11 cellular contexts compared by ENCODE assay signal in the genomic region with DNA sequence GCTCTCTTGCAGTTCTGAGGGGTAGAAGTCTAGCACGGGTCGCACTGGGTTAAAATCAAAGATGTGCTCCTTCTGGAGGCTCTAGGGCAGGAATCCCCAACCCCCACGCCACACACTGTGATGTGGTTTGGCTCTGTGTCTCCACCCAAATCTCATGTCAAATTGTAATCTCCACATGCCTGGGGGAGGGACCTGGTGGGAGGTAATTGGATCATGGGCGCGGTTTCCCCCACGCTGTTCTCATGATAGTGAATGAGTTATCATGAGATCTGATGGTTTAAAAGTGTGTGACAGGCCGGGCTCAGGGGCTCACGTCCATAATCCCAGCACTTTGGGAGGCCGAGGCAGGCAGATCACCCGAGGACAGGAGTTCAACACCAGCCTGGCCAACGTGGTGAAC. TPM values are rescaled to one million over a fixed set of nuclear protein-coding genes. Genes with fewer than 3 reads are reported as not detected.
DNase-seq lines count a peak whose midpoint lies in the region; ATAC-seq and TF ChIP-seq lines count a peak whose summit lies in the region.
"Had no signal": no experiment of that assay in that cellular context is flagged by ENCODE, and none has a peak within 500 bp of the region (broad histone marks: within the 10 kb centered on the region; RNA-seq: fewer than 3 reads in every experiment).

No MANE protein-coding gene starts in this region.

- no peak overlapping the region for H3K27ac ChIP-seq in Peyer's patch

- DNase-seq in KBM-7 (peak; percentile 67), ecto neural progenitor cell (ENCODE audit: low spot score) (peak; percentile 50), AG20443 (ENCODE audit: low spot score) (no peak), GF-D8 (lab: John Stamatoyannopoulos, UW) (no peak), Peyer's patch (no peak)
- peak; percentile 44 to 49 for DNase-seq in activated CD4-positive, alpha-beta T cell treated with anti-CD3 and anti-CD28 coated beads, Interleukin-2, amount 50 U/mL, for 4 hours
- DNase-seq in stimulated activated CD4-positive, alpha-beta T cell treated with anti-CD3 and anti-CD28 coated beads, Interleukin-4, amount 100 ng/mL, for 4 hours, result peak; percentile 24 to 51
- DNase-seq: cortex of kidney, HFFc6, hippocampal formation had no signal

- in situ Hi-C loops in KBM-7 (cut with MboI; ENCODE audit: low pct_unique_long_range_greater_than_20kb, low sequenced_read_pairs), result no loop called here

- TF ChIP-seq POLR2A in Peyer's patch (IDR thresholded peaks at IDR 0.05), result no peak

- H3K36me3 ChIP-seq in Peyer's patch, result no peaks in the 10 kb centered on the region

- no peaks in the 10 kb centered on the region for H3K9me3 ChIP-seq in Peyer's patch

- no peak for TF ChIP-seq CTCF in Peyer's patch (IDR thresholded peaks at IDR 0.05)

- H3K27me3 ChIP-seq in Peyer's patch, result no peaks in the 10 kb centered on the region

- no peak overlapping the region for H3K4me3 ChIP-seq in Peyer's patch

- ATAC-seq in GM19023 (IDR thresholded peaks at IDR 0.05; ENCODE audit: unreplicated experiment), result no peak

- H3K4me1 ChIP-seq in Peyer's patch, result no peaks in the 10 kb centered on the region

RNA-seq across cellular contexts. Expression of a gene that starts 26.6 kb away (rescaled TPM):
- total RNA-seq in Peyer's patch, result 100 to 1,000 TPM; 134 to 282 (median 237) TPM

RNA-seq across cellular contexts. Expression of a gene that starts 50.4 kb away (rescaled TPM):
- total RNA-seq in Peyer's patch, result 1 to 10 TPM in 2 of 4 donors, not detected in 2; 3.4 to 5.8 TPM

Comparison
In these comparisons a context has a peak if more than half of its experiments do, and no peak if none do; other contexts are left out.
1. DNase-seq: peak in KBM-7 (single experiment), activated CD4-positive, alpha-beta T cell treated with anti-CD3 and anti-CD28 coated beads, Interleukin-2, amount 50 U/mL, for 4 hours (2 of 2), ecto neural progenitor cell (single experiment) and stimulated activated CD4-positive, alpha-beta T cell treated with anti-CD3 and anti-CD28 coated beads, Interleukin-4, amount 100 ng/mL, for 4 hours (2 of 2); none in AG20443 (single experiment), GF-D8 (single experiment) and Peyer's patch (0 of 3).